Comparison of ENCODE assay signal across 8 cellular contexts in genomic region chr4:21385706-21386105, GRCh38.
"Had no signal": no experiment of that assay in that cellular context is flagged by ENCODE, and none has a peak within 500 bp of the region (broad histone marks: within the 10 kb centered on the region; RNA-seq: fewer than 3 reads in every experiment).

No MANE protein-coding gene starts in this region.

- ATAC-seq: GM23338, K562 had no signal

- DNase-seq: H9, HCEC 1CT, KG1 had no signal

- FAIRE-seq: H1, H54, HTR-8/SVneo, K562 had no signal

- H3K4me2 ChIP-seq: GM23338 had no signal

- H2AFZ ChIP-seq: GM23338 had no signal

- H3K4me3 ChIP-seq: GM23338, K562 had no signal
